In genomic region chr11:111512296-111513239, GRCh38 we compare ENCODE assay signal across 8 cellular contexts. TPM values are rescaled to one million over a fixed set of nuclear protein-coding genes. Genes with fewer than 3 reads are reported as not detected.
A peak's percentile ranks its signal among the peaks of the same experiment; 100 is the strongest.
DNase-seq lines count a peak whose midpoint lies in the region; ATAC-seq and TF ChIP-seq lines count a peak whose summit lies in the region.

TSS of gene BTG4 (minus strand) at chr11:111512386. CDS start at chr11:111498776, 13,610 bp downstream.

- TF ChIP-seq CTCF in astrocyte of the spinal cord (IDR thresholded peaks at IDR 0.05; ENCODE audit: low read depth, low read length) = no peak

- H3K27me3 Mint-ChIP-seq in stimulated activated naive CD8-positive, alpha-beta T cell treated with anti-CD3 and anti-CD28 coated beads, Interleukin-15, amount 100 ng/mL, for 72 hours = peaks cover 29% of the 10 kb centered on the region

- H3K9me3 Mint-ChIP-seq in stimulated activated naive CD8-positive, alpha-beta T cell treated with anti-CD3 and anti-CD28 coated beads, Interleukin-15, amount 100 ng/mL, for 72 hours = no peaks in the 10 kb centered on the region

- no peaks in the 10 kb centered on the region for H3K27me3 ChIP-seq in MG63

- no peaks in the 10 kb centered on the region for H3K9me3 ChIP-seq in MG63

- peak; percentile 75 for ATAC-seq in stimulated activated naive CD8-positive, alpha-beta T cell treated with anti-CD3 and anti-CD28 coated beads, Interleukin-15, amount 100 ng/mL, for 72 hours

- H3K4me1 Mint-ChIP-seq in stimulated activated naive CD8-positive, alpha-beta T cell treated with anti-CD3 and anti-CD28 coated beads, Interleukin-15, amount 100 ng/mL, for 72 hours = peaks cover 34% of the 10 kb centered on the region

- in situ Hi-C loops in astrocyte of the spinal cord (cut with HindIII; ENCODE audit: low sequenced_read_pairs) (no loop called here), KBM-7 (cut with MboI; ENCODE audit: low pct_unique_long_range_greater_than_20kb, low sequenced_read_pairs) (no loop called here)

- H3K4me3 Mint-ChIP-seq in stimulated activated naive CD8-positive, alpha-beta T cell treated with anti-CD3 and anti-CD28 coated beads, Interleukin-15, amount 100 ng/mL, for 72 hours = peak within 1 kb of the TSS; percentile 88 to 93

- H3K36me3 ChIP-seq in MG63 = no peaks in the 10 kb centered on the region

- peak; percentile 77 for DNase-seq in DMS53 (lab: John Stamatoyannopoulos, UW)
- peak; percentile 26 for DNase-seq in MG63
- DNase-seq in astrocyte of the spinal cord (ENCODE audit: low read depth, low spot score) = no peak
- peak; percentile 27 for DNase-seq in iris pigment epithelial cell (ENCODE audit: low read depth)
- peak; percentile 42 to 48 for DNase-seq in stimulated activated naive CD8-positive, alpha-beta T cell treated with anti-CD3 and anti-CD28 coated beads, Interleukin-15, amount 100 ng/mL, for 72 hours
- DNase-seq in KBM-7 = no peak
- no peak for DNase-seq in HPDE6-E6E7 (ENCODE audit: extremely low spot score)
- no peak for DNase-seq in HuH-7.5 (ENCODE audit: low spot score)

- H3K4me3 ChIP-seq in MG63 (peak within 1 kb of the TSS; percentile 17; the same call in 1 of the 2 replicates), astrocyte of the spinal cord (ENCODE audit: low read depth, low read length) (peak within 1 kb of the TSS; percentile 44)

- H3K27ac Mint-ChIP-seq in stimulated activated naive CD8-positive, alpha-beta T cell treated with anti-CD3 and anti-CD28 coated beads, Interleukin-15, amount 100 ng/mL, for 72 hours = peak within 1 kb of the TSS in 1 of 2 donors; percentile 92

RNA-seq across cellular contexts. Expression of gene BTG4, which starts in this region (rescaled TPM):
- not detected in 2 replicates for total RNA-seq in MG63 (2014; rRNA removed; shearing (Covaris generic); ENCODE audit: low replicate concordance)

Comparison
In these comparisons a context has a peak if more than half of its experiments do, and no peak if none do; other contexts are left out.
1. Peak in DNase-seq and H3K4me3 ChIP-seq in MG63; RNA of the gene not detected or under 1 TPM.
2. DNase-seq: peak in DMS53 (single experiment), iris pigment epithelial cell (single experiment) and stimulated activated naive CD8-positive, alpha-beta T cell treated with anti-CD3 and anti-CD28 coated beads, Interleukin-15, amount 100 ng/mL, for 72 hours (2 of 2); none in astrocyte of the spinal cord (single experiment), KBM-7 (single experiment), HPDE6-E6E7 (single experiment) and HuH-7.5 (single experiment).